13 cellular contexts compared by ENCODE assay signal in genomic region chr2:127066942-127067341, GRCh38. TPM values are rescaled to one million over a fixed set of nuclear protein-coding genes. Genes with fewer than 3 reads are reported as not detected.
DNase-seq lines count a peak whose midpoint lies in the region; ATAC-seq and TF ChIP-seq lines count a peak whose summit lies in the region.
"Had no signal": no experiment of that assay in that cellular context is flagged by ENCODE, and none has a peak within 500 bp of the region (broad histone marks: within the 10 kb centered on the region; RNA-seq: fewer than 3 reads in every experiment).

No MANE protein-coding gene starts in this region.

- no peak overlapping the region for H3K9ac ChIP-seq in colonic mucosa (ENCODE audit: low read depth in 2 of 2, low read length in 2 of 2)

- TF ChIP-seq CTCF in colonic mucosa (IDR thresholded peaks at IDR 0.05) (no peak), upper lobe of left lung (IDR thresholded peaks at IDR 0.05) (no peak)

- no peaks in the 10 kb centered on the region for H3K9me3 Mint-ChIP-seq in activated naive CD4-positive, alpha-beta T cell treated with anti-CD3 and anti-CD28 coated beads, Interleukin-2, amount 50 U/mL, for 24 hours

- H3K27ac Mint-ChIP-seq in activated naive CD4-positive, alpha-beta T cell treated with anti-CD3 and anti-CD28 coated beads, Interleukin-2, amount 50 U/mL, for 24 hours = peak overlapping the region; percentile 46
- H3K27ac Mint-ChIP-seq: B cell had no signal

- no peaks in the 10 kb centered on the region for H3K27me3 Mint-ChIP-seq in activated naive CD4-positive, alpha-beta T cell treated with anti-CD3 and anti-CD28 coated beads, Interleukin-2, amount 50 U/mL, for 24 hours
- H3K27me3 Mint-ChIP-seq: B cell had no signal

- H3K4me3 ChIP-seq in colonic mucosa = no peak overlapping the region
- H3K4me3 ChIP-seq in upper lobe of left lung = no peak overlapping the region

- no peak for DNase-seq in activated naive CD4-positive, alpha-beta T cell treated with anti-CD3 and anti-CD28 coated beads, Interleukin-2, amount 50 U/mL, for 16 hours
- DNase-seq in colonic mucosa (peak; percentile 46), mucosa of gallbladder (ENCODE audit: low spot score) (peak; percentile 52), upper lobe of left lung (peak in 1 of 2 donors; percentile 48), EL (no peak)
- DNase-seq: GDM1, NCI-H774 had no signal

- H3K27me3 ChIP-seq in colonic mucosa (no peaks in the 10 kb centered on the region), upper lobe of left lung (no peaks in the 10 kb centered on the region)

- no peaks in the 10 kb centered on the region for H3K36me3 Mint-ChIP-seq in activated naive CD4-positive, alpha-beta T cell treated with anti-CD3 and anti-CD28 coated beads, Interleukin-2, amount 50 U/mL, for 24 hours

- intact Hi-C loops in colonic mucosa (cut with DNase I) = loop anchor here (5.0 to 10.0 kb wide), 3 partner anchors 75 to 225 kb away; partner anchors contain the start of gene ERCC3

- TF ChIP-seq EP300 in upper lobe of left lung (IDR thresholded peaks at IDR 0.05) = no peak

- ATAC-seq in upper lobe of left lung (ENCODE audit: low FRiP score in 2 of 2) (peak in 1 of 2 donors; percentile 53), HG02870 (IDR thresholded peaks at IDR 0.05; ENCODE audit: unreplicated experiment) (no peak), HG02763 (IDR thresholded peaks at IDR 0.05; ENCODE audit: unreplicated experiment) (no peak)
- ATAC-seq: HCT116 had no signal

- peaks cover 27% of the 10 kb centered on the region for H3K4me1 Mint-ChIP-seq in activated naive CD4-positive, alpha-beta T cell treated with anti-CD3 and anti-CD28 coated beads, Interleukin-2, amount 50 U/mL, for 24 hours

- no peak overlapping the region for H3K27ac ChIP-seq in colonic mucosa
- peak overlapping the region; percentile 61 to 82 (median 76) for H3K27ac ChIP-seq in upper lobe of left lung
- H3K27ac ChIP-seq: HL-60 had no signal

- WGBS in upper lobe of left lung, 2 donors = 67 to 69% methylated on average over 10 of the region's 10 CpGs

- no peak overlapping the region for H3K4me3 Mint-ChIP-seq in activated naive CD4-positive, alpha-beta T cell treated with anti-CD3 and anti-CD28 coated beads, Interleukin-2, amount 50 U/mL, for 24 hours
- H3K4me3 Mint-ChIP-seq: B cell had no signal

- H3K4me1 ChIP-seq in colonic mucosa (peaks cover 16% of the 10 kb centered on the region), upper lobe of left lung (peaks cover 38 to 45% (median 41%) of the 10 kb centered on the region in 4 donors)

- TF ChIP-seq POLR2A in upper lobe of left lung (IDR thresholded peaks at IDR 0.05) = no peak

- H3K9me3 ChIP-seq in colonic mucosa = no peaks in the 10 kb centered on the region
- no peaks in the 10 kb centered on the region for H3K9me3 ChIP-seq in upper lobe of left lung

- H3K36me3 ChIP-seq in colonic mucosa (no peaks in the 10 kb centered on the region), upper lobe of left lung (peaks cover 0 to 6% (median 1%) of the 10 kb centered on the region in 4 donors)

RNA-seq across cellular contexts. Expression of gene BIN1, which starts 40.0 kb away (rescaled TPM):
- 10 to 100 TPM; 38.5 to 60.8 TPM for total RNA-seq in colonic mucosa
- 131 TPM for total RNA-seq in mucosa of gallbladder
- total RNA-seq in upper lobe of left lung = 10 to 100 TPM; 32.3 to 57.0 (median 42.9) TPM

Comparison
In these comparisons a context has a peak if more than half of its experiments do, and no peak if none do; other contexts are left out.
1. DNase-seq: peak in colonic mucosa (single experiment) and mucosa of gallbladder (single experiment); none in activated naive CD4-positive, alpha-beta T cell treated with anti-CD3 and anti-CD28 coated beads, Interleukin-2, amount 50 U/mL, for 16 hours (single experiment) and EL (single experiment).